Comparison of ENCODE assay signal across 1 cellular context in genomic region chr20:62808211-62808865, GRCh38.
TF ChIP-seq lines count a peak whose summit lies in the region.

No MANE protein-coding gene starts in this region.

TF ChIP-seq in HepG2, 621 proteins besides CTCF, POLR2A, EP300 and RAD21 (continued from another document and continues in another):
- TF ChIP-seq NFKBIZ (CRISPR knock-in tag; IDR thresholded peaks at IDR 0.05): no peak
- no peak for TF ChIP-seq HCFC1 (IDR thresholded peaks at IDR 0.05; ENCODE audit: low read depth, low read length)
- TF ChIP-seq ZNF639 (CRISPR knock-in tag; conservative IDR thresholded peaks at IDR 0.05): 0 out of 2 replicates have a peak, but pooled peaks have one; percentile 32
- TF ChIP-seq JUN (CRISPR knock-in tag; IDR thresholded peaks at IDR 0.05): 0 out of 2 replicates have a peak, but pooled peaks have one; percentile 26
- 0 out of 2 replicates have a peak, but pooled peaks have one; percentile 23 for TF ChIP-seq ZNF704 (CRISPR knock-in tag; IDR thresholded peaks at IDR 0.05; ENCODE audit: borderline replicate concordance)
- TF ChIP-seq CBX1 (IDR thresholded peaks at IDR 0.05; ENCODE audit: low read depth): peak; percentile 23
- peak; percentile 43; the same call in 1 of the 2 replicates for TF ChIP-seq MED1 (CRISPR knock-in tag; IDR thresholded peaks at IDR 0.05)
- TF ChIP-seq ZNF496 (CRISPR knock-in tag; IDR thresholded peaks at IDR 0.05; ENCODE audit: insufficient replicate concordance): no peak
- 0 out of 2 replicates have a peak, but pooled peaks have one; percentile 29 for TF ChIP-seq NR2C2 (CRISPR knock-in tag; IDR thresholded peaks at IDR 0.05; ENCODE audit: borderline replicate concordance)
- peak; percentile 27; the same call in 1 of the 2 replicates for TF ChIP-seq KDM2A (CRISPR knock-in tag; IDR thresholded peaks at IDR 0.05; ENCODE audit: borderline replicate concordance, low read depth)
- peak; percentile 32; the same call in 1 of the 2 replicates for TF ChIP-seq ZBTB14 (CRISPR knock-in tag; IDR thresholded peaks at IDR 0.05)
- TF ChIP-seq ATF2 (CRISPR knock-in tag; IDR thresholded peaks at IDR 0.05): 0 out of 2 replicates have a peak, but pooled peaks have one; percentile 32
- TF ChIP-seq TGIF2 (CRISPR knock-in tag; IDR thresholded peaks at IDR 0.05): peak; percentile 19; the same call in 1 of the 2 replicates
- no peak for TF ChIP-seq ZNF512 (CRISPR knock-in tag; IDR thresholded peaks at IDR 0.05)
- peak; percentile 76 for TF ChIP-seq STAG1 (CRISPR knock-in tag; IDR thresholded peaks at IDR 0.05)
- no peak for TF ChIP-seq MAF1 (CRISPR knock-in tag; IDR thresholded peaks at IDR 0.05; ENCODE audit: borderline replicate concordance)
- TF ChIP-seq HOXD1 (CRISPR knock-in tag; IDR thresholded peaks at IDR 0.05): 0 out of 2 replicates have a peak, but pooled peaks have one; percentile 29
- TF ChIP-seq ZNF788 (CRISPR knock-in tag; IDR thresholded peaks at IDR 0.05; ENCODE audit: borderline replicate concordance): peak; percentile 30; the same call in 1 of the 2 replicates
- TF ChIP-seq SMC3 (IDR thresholded peaks at IDR 0.05; ENCODE audit: low read length): peak; percentile 69; the same call in 1 of the 2 replicates
- 0 out of 2 replicates have a peak, but pooled peaks have one; percentile 49 for TF ChIP-seq SALL2 (CRISPR knock-in tag; IDR thresholded peaks at IDR 0.05)
- TF ChIP-seq SIN3B (IDR thresholded peaks at IDR 0.05; ENCODE audit: low read length): 0 out of 2 replicates have a peak, but pooled peaks have one; percentile 31
- 0 out of 2 replicates have a peak, but pooled peaks have one; percentile 50 for TF ChIP-seq ERF (CRISPR knock-in tag; IDR thresholded peaks at IDR 0.05)
- TF ChIP-seq ZNF691 (CRISPR knock-in tag; IDR thresholded peaks at IDR 0.05; ENCODE audit: borderline replicate concordance, low read depth): peak; percentile 51; the same call in 1 of the 2 replicates
- peak; percentile 48; the same call in 1 of the 2 replicates for TF ChIP-seq ZFY (CRISPR knock-in tag; IDR thresholded peaks at IDR 0.05)
- 0 out of 2 replicates have a peak, but pooled peaks have one; percentile 20 for TF ChIP-seq RFXANK (CRISPR knock-in tag; IDR thresholded peaks at IDR 0.05)
- peak; percentile 43 for TF ChIP-seq HOXA3 (CRISPR knock-in tag; IDR thresholded peaks at IDR 0.05)
- no peak for TF ChIP-seq POLR2AphosphoS2 (IDR thresholded peaks at IDR 0.05; ENCODE audit: low read depth, low read length)
- 0 out of 2 replicates have a peak, but pooled peaks have one; percentile 11 for TF ChIP-seq THRA (CRISPR knock-in tag; IDR thresholded peaks at IDR 0.05; ENCODE audit: borderline replicate concordance)
- peak; percentile 63 for TF ChIP-seq ZNF687 (CRISPR knock-in tag; IDR thresholded peaks at IDR 0.05)
- no peak for TF ChIP-seq HMG20B (CRISPR knock-in tag; conservative IDR thresholded peaks at IDR 0.05)
- TF ChIP-seq AGO1 (IDR thresholded peaks at IDR 0.05; ENCODE audit: low read depth, low read length, poor library complexity, severe bottlenecking): peak; percentile 44
- TF ChIP-seq ZNF234 (CRISPR knock-in tag; conservative IDR thresholded peaks at IDR 0.05): no peak
- 0 out of 2 replicates have a peak, but pooled peaks have one; percentile 22 for TF ChIP-seq ZNF350 (CRISPR knock-in tag; IDR thresholded peaks at IDR 0.05; ENCODE audit: borderline replicate concordance, low read depth)
- no peak for TF ChIP-seq GRHL1 (CRISPR knock-in tag; conservative IDR thresholded peaks at IDR 0.05)
- 0 out of 2 replicates have a peak, but pooled peaks have one; percentile 27 for TF ChIP-seq ZBTB33 (CRISPR knock-in tag; IDR thresholded peaks at IDR 0.05)
- peak; percentile 71; the same call in 1 of the 2 replicates for TF ChIP-seq KMT2A (CRISPR knock-in tag; IDR thresholded peaks at IDR 0.05)
- TF ChIP-seq ZNF614 (CRISPR knock-in tag; IDR thresholded peaks at IDR 0.05; ENCODE audit: borderline replicate concordance): 0 out of 2 replicates have a peak, but pooled peaks have one; percentile 57
- 0 out of 2 replicates have a peak, but pooled peaks have one; percentile 59 for TF ChIP-seq ZNF160 (CRISPR knock-in tag; IDR thresholded peaks at IDR 0.05)
- peak; percentile 93 for TF ChIP-seq ZNF501 (CRISPR knock-in tag; IDR thresholded peaks at IDR 0.05)
- 0 out of 2 replicates have a peak, but pooled peaks have one; percentile 33 for TF ChIP-seq ARNT2 (CRISPR knock-in tag; IDR thresholded peaks at IDR 0.05; ENCODE audit: low read depth)
- TF ChIP-seq ZNF616 (CRISPR knock-in tag; IDR thresholded peaks at IDR 0.05; ENCODE audit: low read depth): no peak
- 0 out of 2 replicates have a peak, but pooled peaks have one; percentile 24 for TF ChIP-seq TP53 (CRISPR knock-in tag; conservative IDR thresholded peaks at IDR 0.05)
